ENCODE assay signal across 18 cellular contexts in the genomic region with DNA sequence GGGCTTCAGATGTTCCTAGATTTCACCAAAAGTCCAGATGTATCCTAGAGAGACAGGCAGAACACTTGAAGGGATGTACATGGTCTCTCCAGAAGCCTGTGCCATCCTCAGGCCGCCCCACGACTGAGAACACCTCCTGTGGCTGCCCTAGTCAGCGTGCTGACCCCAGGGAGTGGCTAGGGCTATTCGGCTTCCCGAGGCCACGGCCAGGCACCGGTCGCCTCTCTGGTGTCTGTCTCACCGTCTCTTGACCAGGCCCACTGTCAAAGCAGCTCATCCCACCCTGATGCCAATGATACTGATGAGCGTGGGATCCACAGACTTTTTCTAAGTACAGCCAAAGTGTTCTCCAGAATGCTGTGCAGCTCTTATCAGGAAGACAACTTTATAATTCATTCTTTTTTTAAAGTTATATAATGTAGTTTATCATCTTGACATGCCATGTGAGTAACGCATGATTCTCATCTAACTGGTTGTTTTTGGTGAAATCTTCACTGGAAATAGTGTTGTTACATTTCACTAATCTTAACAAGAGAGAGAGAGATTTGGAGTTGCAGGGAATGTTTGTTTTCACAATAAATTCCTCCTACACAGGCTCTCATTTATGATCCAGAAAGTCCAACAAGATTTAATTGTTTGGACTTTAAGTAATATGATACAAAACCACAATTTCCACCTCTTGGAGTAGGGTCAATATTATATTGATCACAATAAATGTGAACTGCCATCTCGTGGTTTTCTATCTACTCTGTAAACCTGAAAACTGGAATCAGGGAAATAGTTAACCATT. TPM values are rescaled to one million over a fixed set of nuclear protein-coding genes. Genes with fewer than 3 reads are reported as not detected.
A peak's percentile ranks its signal among the peaks of the same experiment; 100 is the strongest.
DNase-seq lines count a peak whose midpoint lies in the region; ATAC-seq and TF ChIP-seq lines count a peak whose summit lies in the region.
"Had no signal": no experiment of that assay in that cellular context is flagged by ENCODE, and none has a peak within 500 bp of the region (broad histone marks: within the 10 kb centered on the region; RNA-seq: fewer than 3 reads in every experiment).

No MANE protein-coding gene starts in this region.

- H3K4me3 ChIP-seq in AG04450 (ENCODE audit: low read depth, low read length) = no peak overlapping the region
- no peak overlapping the region for H3K4me3 ChIP-seq in fibroblast of villous mesenchyme (ENCODE audit: low read depth, low read length)
- H3K4me3 ChIP-seq: HAP-1 had no signal

- H3K27ac ChIP-seq in AG04450 (ENCODE audit: low read depth, low read length) (no peak overlapping the region), VCaP (peak overlapping the region; percentile 84)
- H3K27ac ChIP-seq: HL-60 had no signal

- TF ChIP-seq CTCF in AG04450 (IDR thresholded peaks at IDR 0.05; ENCODE audit: low read depth, low read length) (no peak), VCaP (conservative IDR thresholded peaks at IDR 0.05) (no peak), fibroblast of villous mesenchyme (IDR thresholded peaks at IDR 0.05; ENCODE audit: insufficient read depth, low read depth, low read length) (no peak)

- POLR2A ChIA-PET in AG04450 (lab: Yijun Ruan, JAX) = interaction anchor here (0.8 kb wide), 1 partner anchor 159 kb away, joined by 4 read pairs; no protein-coding TSS in a partner anchor

- no peaks in the 10 kb centered on the region for H3K36me3 Mint-ChIP-seq in stimulated activated naive B cell treated with anti-CD40 and anti-IgM and Interleukin-4, amounts not matched to agents 10 μg/mL and 1 μg/mL and 100 μg/mL, for 72 hours
- H3K36me3 Mint-ChIP-seq: CD4-positive, alpha-beta memory T cell had no signal

- no peaks in the 10 kb centered on the region for H3K9me3 Mint-ChIP-seq in stimulated activated naive B cell treated with anti-CD40 and anti-IgM and Interleukin-4, amounts not matched to agents 10 μg/mL and 1 μg/mL and 100 μg/mL, for 72 hours
- H3K9me3 Mint-ChIP-seq: CD4-positive, alpha-beta memory T cell had no signal

- no peak for ATAC-seq in stimulated activated naive B cell treated with anti-CD40 and anti-IgM and Interleukin-4, amounts not matched to agents 10 μg/mL and 1 μg/mL and 100 μg/mL, for 72 hours (replicated peaks)
- ATAC-seq in HG03432 (IDR thresholded peaks at IDR 0.05; ENCODE audit: unreplicated experiment) (no peak), HG03520 (IDR thresholded peaks at IDR 0.05; ENCODE audit: unreplicated experiment) (no peak)

- no peak overlapping the region for H3K27ac Mint-ChIP-seq in stimulated activated naive B cell treated with anti-CD40 and anti-IgM and Interleukin-4, amounts not matched to agents 10 μg/mL and 1 μg/mL and 100 μg/mL, for 72 hours
- H3K27ac Mint-ChIP-seq: B cell; CD4-positive, alpha-beta memory T cell had no signal

- peak; percentile 30 for DNase-seq in AG04450 (ENCODE audit: low read depth, low spot score)
- DNase-seq in EH (ENCODE audit: low read depth) = peak; percentile 8
- DNase-seq in fibroblast of villous mesenchyme (ENCODE audit: low read depth) = peak; percentile 25
- DNase-seq in stimulated activated naive B cell treated with anti-CD40 and anti-IgM and Interleukin-4, amounts not matched to agents 10 μg/mL and 1 μg/mL and 100 μg/mL, for 72 hours = no peak
- no peak for DNase-seq in NCI-H1092 (lab: John Stamatoyannopoulos, UW)
- DNase-seq: ACHN; C1 segment of cervical spinal cord; CD4-positive, alpha-beta memory T cell; DMS153; DMS79 treated with DMSO at 0.1 percent for 48 hours; GDM1 had no signal

- H3K4me3 Mint-ChIP-seq in stimulated activated naive B cell treated with anti-CD40 and anti-IgM and Interleukin-4, amounts not matched to agents 10 μg/mL and 1 μg/mL and 100 μg/mL, for 72 hours = no peak overlapping the region
- H3K4me3 Mint-ChIP-seq: B cell; CD4-positive, alpha-beta memory T cell had no signal

- H3K27me3 ChIP-seq in AG04450 (ENCODE audit: control insufficient read depth, insufficient read depth, low read length) = no peaks in the 10 kb centered on the region

- H3K9me3 ChIP-seq in AG04450 (ENCODE audit: control insufficient read depth, insufficient read depth, low read length) = no peaks in the 10 kb centered on the region; the same call in 1 of the 2 replicates
- H3K9me3 ChIP-seq: HAP-1 had no signal

- H3K27me3 Mint-ChIP-seq in stimulated activated naive B cell treated with anti-CD40 and anti-IgM and Interleukin-4, amounts not matched to agents 10 μg/mL and 1 μg/mL and 100 μg/mL, for 72 hours = peaks cover 6 to 8% of the 10 kb centered on the region in 2 donors

- CTCF ChIA-PET in AG04450 (lab: Charles Lee) = interaction anchor here (0.6 to 8.7 kb wide), 7 partner anchors 12 to 1286 kb away, joined by 3 to 99 read pairs (median 14); no protein-coding TSS in a partner anchor

- no peaks in the 10 kb centered on the region for H3K4me1 Mint-ChIP-seq in stimulated activated naive B cell treated with anti-CD40 and anti-IgM and Interleukin-4, amounts not matched to agents 10 μg/mL and 1 μg/mL and 100 μg/mL, for 72 hours
- H3K4me1 Mint-ChIP-seq: B cell; CD4-positive, alpha-beta memory T cell had no signal

RNA-seq across cellular contexts. Expression of gene KLHL31, which starts 41.7 kb away (rescaled TPM):
- 0.05 and 0.14 TPM in 2 replicates for polyA plus RNA-seq in AG04450 (2011; rRNA removed)
- 0.09 and 0.17 TPM in 2 replicates for polyA minus RNA-seq in AG04450 (2011; rRNA and poly(A)+ RNA removed)
- under 0.01 TPM in 1 of 2 replicates, not detected in the other for total RNA-seq in fibroblast of villous mesenchyme
- total RNA-seq: A172 had no signal
- polyA plus RNA-seq: CD4-positive, alpha-beta memory T cell had no signal

Comparison
In these comparisons a context has a peak if more than half of its experiments do, and no peak if none do; other contexts are left out.
1. DNase-seq: peak in AG04450 (single experiment), EH (single experiment) and fibroblast of villous mesenchyme (single experiment); none in stimulated activated naive B cell treated with anti-CD40 and anti-IgM and Interleukin-4, amounts not matched to agents 10 μg/mL and 1 μg/mL and 100 μg/mL, for 72 hours (single experiment) and NCI-H1092 (single experiment).